ENCODE assay signal across 9 cellular contexts in the genomic region with DNA sequence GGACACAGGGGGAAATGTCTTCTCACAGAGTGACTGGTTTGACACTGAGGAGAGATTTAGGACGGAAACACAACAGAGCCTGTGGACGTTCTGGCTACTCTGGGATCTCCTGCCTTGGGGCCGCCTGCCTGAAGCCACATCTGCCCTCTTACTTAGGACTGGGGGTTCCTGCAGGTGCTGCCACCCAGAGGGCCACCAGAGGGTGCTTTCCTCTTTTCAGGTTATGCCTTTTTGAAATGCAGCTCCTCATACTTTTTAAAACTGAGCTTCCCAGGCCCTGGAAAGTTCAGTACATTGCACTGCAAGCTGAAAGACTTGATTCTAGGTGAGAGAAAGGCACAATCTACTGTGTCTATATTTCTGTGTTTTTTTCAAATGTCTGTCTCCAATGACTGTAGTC.
DNase-seq lines count a peak whose midpoint lies in the region; ATAC-seq, FAIRE-seq and TF ChIP-seq lines count a peak whose summit lies in the region.
"Had no signal": no experiment of that assay in that cellular context is flagged by ENCODE, and none has a peak within 500 bp of the region (broad histone marks: within the 10 kb centered on the region; RNA-seq: fewer than 3 reads in every experiment).

No MANE protein-coding gene starts in this region.

- CTCF ChIA-PET in HCT116 (lab: Charles Lee) = interaction anchor here (0.6 to 1.4 kb wide), 5 partner anchors 8 to 74 kb away, joined by 3 read pairs; no protein-coding TSS in a partner anchor

- H2AFZ ChIP-seq in HCT116 (ENCODE audit: low read depth, low read length, poor library complexity, severe bottlenecking) = no peak overlapping the region

- H3K27me3 ChIP-seq in HCT116 (ENCODE audit: insufficient read depth, low read length) = peaks cover 28% of the 10 kb centered on the region; the same call in 1 of the 2 replicates

- no peak overlapping the region for H3K4me2 ChIP-seq in HCT116 (ENCODE audit: low read length)

- H3K79me2 ChIP-seq in HCT116 (ENCODE audit: insufficient read depth, low read length) = no peaks in the 10 kb centered on the region

- H3K36me3 ChIP-seq in HCT116 (ENCODE audit: control insufficient read depth in 1 of 2, insufficient read depth in 2 of 2, low read length in 2 of 2) = no peaks in the 10 kb centered on the region

- no peaks in the 10 kb centered on the region for H3K4me1 ChIP-seq in HCT116 (ENCODE audit: control insufficient read depth in 1 of 2, insufficient read depth in 2 of 2, low read length in 2 of 2)

- DNase-seq in D721Med (ENCODE audit: insufficient read length, low spot score) (no peak), HCT116 (ENCODE audit: low read depth, low spot score) (no peak), RKO (ENCODE audit: low spot score) (peak; percentile 25), fibroblast of villous mesenchyme (ENCODE audit: low read depth) (peak; percentile 55)
- DNase-seq in stimulated activated CD8-positive, alpha-beta memory T cell treated with anti-CD3 and anti-CD28 coated beads, Interleukin-4, amount 100 ng/mL, for 48 hours = peak; percentile 28
- no peak for DNase-seq in effector CD8-positive, alpha-beta T cell (lab: John Stamatoyannopoulos, UW)

- no peak overlapping the region for H3K27ac ChIP-seq in HCT116 (ENCODE audit: low read depth, low read length)

- no peaks in the 10 kb centered on the region for H4K20me1 ChIP-seq in HCT116 (ENCODE audit: insufficient read depth)

- FAIRE-seq in D721Med (lab: Jason Lieb, UNC) = no peak
- FAIRE-seq: colon had no signal

- no peak for TF ChIP-seq POLR2A in HCT116 (IDR thresholded peaks at IDR 0.05; ENCODE audit: borderline replicate concordance, extremely low read depth, insufficient read depth, insufficient read length)

- no TSS peak for BruUV-seq in HCT116 (replicated peaks; lab: Mats Ljungman, UMichigan)

- RAD21 ChIA-PET in HCT116 (lab: Charles Lee; ENCODE audit: low non-redundant PET in 1 of 2, low total read pairs in 2 of 2, uncharacterized antibody in 2 of 2, unreplicated experiment in 2 of 2) = no interaction called here

- 0 out of 2 replicates have a peak, but pooled peaks cover 3% of the 10 kb centered on the region for H3K9me2 ChIP-seq in HCT116 (ENCODE audit: insufficient read depth)

- POLR2A ChIA-PET in HCT116 (lab: Charles Lee) = no interaction called here

- TF ChIP-seq CTCF in D721Med (IDR thresholded peaks at IDR 0.05; ENCODE audit: insufficient read depth, missing control alignments) = peak; percentile 25
- peak; percentile 50 to 80 (median 80); a peak in 5 of 6 replicates for TF ChIP-seq CTCF in HCT116 (IDR thresholded peaks at IDR 0.05 in 2 of 3, conservative IDR thresholded peaks at IDR 0.05 in 1 of 3; ENCODE audit: borderline replicate concordance in 1 of 3, insufficient read depth in 1 of 3, low read depth in 2 of 3, low read length in 2 of 3)
- TF ChIP-seq CTCF in fibroblast of villous mesenchyme (IDR thresholded peaks at IDR 0.05; ENCODE audit: insufficient read depth, low read depth, low read length) = peak; percentile 62

- H3K9ac ChIP-seq in HCT116 (ENCODE audit: low read length) = no peak overlapping the region

- intact Hi-C loops in HCT116 (cut with micrococcal nuclease) = loop anchor here (10.0 kb wide), 1 partner anchor 185 kb away; no protein-coding TSS in a partner anchor

- H3K9me3 ChIP-seq in HCT116 (ENCODE audit: control insufficient read depth in 1 of 2, insufficient read depth in 1 of 2, low read depth in 1 of 2, low read length in 2 of 2) = no peaks in the 10 kb centered on the region

- ATAC-seq in HCT116 = peak; percentile 97
- ATAC-seq in GM21360 (IDR thresholded peaks at IDR 0.05; ENCODE audit: unreplicated experiment) = no peak
- ATAC-seq in HG03108 (IDR thresholded peaks at IDR 0.05; ENCODE audit: unreplicated experiment) = no peak

- H3K4me3 ChIP-seq in HCT116 (replicated peaks in 1 of 2; ENCODE audit: low read depth in 1 of 2, low read length in 2 of 2) = no peak overlapping the region
- no peak overlapping the region for H3K4me3 ChIP-seq in fibroblast of villous mesenchyme (ENCODE audit: low read depth, low read length)

- TF ChIP-seq RAD21 in HCT116 (IDR thresholded peaks at IDR 0.05; ENCODE audit: low read depth) = peak; percentile 61

TF ChIP-seq in HCT116, 20 proteins besides CTCF, POLR2A, EP300 and RAD21:
- TF ChIP-seq ZFX (IDR thresholded peaks at IDR 0.05) = no peak
- no peak for TF ChIP-seq CEBPB (IDR thresholded peaks at IDR 0.05; ENCODE audit: low read depth)
- no peak for TF ChIP-seq EZH2phosphoT487 (IDR thresholded peaks at IDR 0.05; ENCODE audit: borderline replicate concordance)
- TF ChIP-seq SIN3A (IDR thresholded peaks at IDR 0.05; ENCODE audit: low read depth) = no peak
- TF ChIP-seq, protein P1, sequence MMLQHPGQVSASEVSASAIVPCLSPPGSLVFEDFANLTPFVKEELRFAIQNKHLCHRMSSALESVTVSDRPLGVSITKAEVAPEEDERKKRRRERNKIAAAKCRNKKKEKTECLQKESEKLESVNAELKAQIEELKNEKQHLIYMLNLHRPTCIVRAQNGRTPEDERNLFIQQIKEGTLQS (IDR thresholded peaks at IDR 0.05) = no peak
- TF ChIP-seq ELF1 (IDR thresholded peaks at IDR 0.05; ENCODE audit: borderline replicate concordance, low read depth) = no peak
- TF ChIP-seq EZH2 (IDR thresholded peaks at IDR 0.05) = no peak
- TF ChIP-seq SRF (IDR thresholded peaks at IDR 0.05; ENCODE audit: low read depth) = no peak
- TF ChIP-seq, protein P2, sequence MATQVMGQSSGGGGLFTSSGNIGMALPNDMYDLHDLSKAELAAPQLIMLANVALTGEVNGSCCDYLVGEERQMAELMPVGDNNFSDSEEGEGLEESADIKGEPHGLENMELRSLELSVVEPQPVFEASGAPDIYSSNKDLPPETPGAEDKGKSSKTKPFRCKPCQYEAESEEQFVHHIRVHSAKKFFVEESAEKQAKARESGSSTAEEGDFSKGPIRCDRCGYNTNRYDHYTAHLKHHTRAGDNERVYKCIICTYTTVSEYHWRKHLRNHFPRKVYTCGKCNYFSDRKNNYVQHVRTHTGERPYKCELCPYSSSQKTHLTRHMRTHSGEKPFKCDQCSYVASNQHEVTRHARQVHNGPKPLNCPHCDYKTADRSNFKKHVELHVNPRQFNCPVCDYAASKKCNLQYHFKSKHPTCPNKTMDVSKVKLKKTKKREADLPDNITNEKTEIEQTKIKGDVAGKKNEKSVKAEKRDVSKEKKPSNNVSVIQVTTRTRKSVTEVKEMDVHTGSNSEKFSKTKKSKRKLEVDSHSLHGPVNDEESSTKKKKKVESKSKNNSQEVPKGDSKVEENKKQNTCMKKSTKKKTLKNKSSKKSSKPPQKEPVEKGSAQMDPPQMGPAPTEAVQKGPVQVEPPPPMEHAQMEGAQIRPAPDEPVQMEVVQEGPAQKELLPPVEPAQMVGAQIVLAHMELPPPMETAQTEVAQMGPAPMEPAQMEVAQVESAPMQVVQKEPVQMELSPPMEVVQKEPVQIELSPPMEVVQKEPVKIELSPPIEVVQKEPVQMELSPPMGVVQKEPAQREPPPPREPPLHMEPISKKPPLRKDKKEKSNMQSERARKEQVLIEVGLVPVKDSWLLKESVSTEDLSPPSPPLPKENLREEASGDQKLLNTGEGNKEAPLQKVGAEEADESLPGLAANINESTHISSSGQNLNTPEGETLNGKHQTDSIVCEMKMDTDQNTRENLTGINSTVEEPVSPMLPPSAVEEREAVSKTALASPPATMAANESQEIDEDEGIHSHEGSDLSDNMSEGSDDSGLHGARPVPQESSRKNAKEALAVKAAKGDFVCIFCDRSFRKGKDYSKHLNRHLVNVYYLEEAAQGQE (IDR thresholded peaks at IDR 0.05; ENCODE audit: low read depth) = no peak

Comparison
In these comparisons a context has a peak if more than half of its experiments do, and no peak if none do; other contexts are left out.
1. DNase-seq: peak in RKO (single experiment), fibroblast of villous mesenchyme (single experiment) and stimulated activated CD8-positive, alpha-beta memory T cell treated with anti-CD3 and anti-CD28 coated beads, Interleukin-4, amount 100 ng/mL, for 48 hours (single experiment); none in D721Med (single experiment), HCT116 (single experiment) and effector CD8-positive, alpha-beta T cell (single experiment).
2. CTCF ChIP-seq: peak in every context shown above with its lines; median percentile 80 in HCT116; 62 in fibroblast of villous mesenchyme; 25 in D721Med.